ENCODE assay signal across 1 cellular context in the genomic region with DNA sequence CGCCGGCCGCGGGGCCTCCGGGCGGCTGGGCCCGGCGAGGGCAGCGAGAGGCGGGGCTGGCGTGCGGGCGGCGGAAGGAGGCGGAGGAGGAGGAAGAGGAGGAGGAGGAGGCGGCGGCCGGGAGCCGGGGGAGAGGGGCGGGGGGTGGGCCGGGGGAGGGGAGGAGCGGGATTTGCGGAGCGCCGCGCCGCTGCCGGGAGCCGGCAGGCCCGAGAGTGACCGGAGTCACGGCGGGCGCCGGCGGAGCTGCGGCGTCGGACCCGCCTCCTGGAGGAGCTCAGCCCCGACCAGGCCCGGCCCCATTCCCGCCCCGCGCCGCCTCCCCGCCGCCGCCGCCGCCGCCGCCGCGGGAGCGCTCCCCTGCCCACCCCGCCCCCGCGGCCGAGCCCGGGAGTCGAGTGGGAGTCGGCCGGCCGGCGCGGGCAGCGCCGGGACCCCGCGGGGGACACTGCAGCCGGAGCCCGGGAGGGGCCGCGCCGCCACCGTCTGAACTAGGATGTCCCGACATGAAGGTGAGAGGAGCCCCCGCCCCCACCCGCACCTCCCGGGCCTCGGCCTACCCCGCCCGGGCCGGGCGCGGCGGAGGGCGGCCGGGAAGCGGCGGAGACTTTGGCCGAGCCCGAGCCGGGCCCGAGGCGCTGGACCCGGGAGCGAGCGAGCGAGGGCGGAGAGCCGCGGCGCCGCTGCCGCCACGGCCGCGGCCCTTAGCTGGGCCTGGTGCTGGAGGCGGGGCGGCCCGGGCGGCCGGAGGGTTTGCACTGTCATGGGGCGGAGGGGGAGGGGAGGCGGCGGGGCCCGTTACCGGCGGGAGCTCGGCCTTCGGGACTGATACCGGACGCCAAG.
A peak's percentile ranks its signal among the peaks of the same experiment; 100 is the strongest.
TF ChIP-seq lines count a peak whose summit lies in the region.

A gene (plus strand): TSS at position 206 of the 843 bp plus-strand sequence. CDS start 291 bp downstream, at position 497.

TF ChIP-seq in H1, 55 proteins besides CTCF, POLR2A, EP300 and RAD21 (continued from another document):
- TF ChIP-seq SIN3A (conservative IDR thresholded peaks at IDR 0.05 in 1 of 2, IDR thresholded peaks at IDR 0.05 in 1 of 2; ENCODE audit: low read depth in 1 of 2, low read length in 2 of 2): 0 out of 4 replicates have a peak, but pooled peaks of 1 of the 2 experiments have one; percentile 13
- TF ChIP-seq KDM1A (IDR thresholded peaks at IDR 0.05; ENCODE audit: borderline replicate concordance, low read length): no peak
- TF ChIP-seq PHF8 (conservative IDR thresholded peaks at IDR 0.05; ENCODE audit: low read depth, low read length): peak; percentile 36
- TF ChIP-seq TAF1 (IDR thresholded peaks at IDR 0.05; ENCODE audit: low read depth, low read length): peak; percentile 71
